Comparison of ENCODE assay signal across 1 cellular context in the genomic region with DNA sequence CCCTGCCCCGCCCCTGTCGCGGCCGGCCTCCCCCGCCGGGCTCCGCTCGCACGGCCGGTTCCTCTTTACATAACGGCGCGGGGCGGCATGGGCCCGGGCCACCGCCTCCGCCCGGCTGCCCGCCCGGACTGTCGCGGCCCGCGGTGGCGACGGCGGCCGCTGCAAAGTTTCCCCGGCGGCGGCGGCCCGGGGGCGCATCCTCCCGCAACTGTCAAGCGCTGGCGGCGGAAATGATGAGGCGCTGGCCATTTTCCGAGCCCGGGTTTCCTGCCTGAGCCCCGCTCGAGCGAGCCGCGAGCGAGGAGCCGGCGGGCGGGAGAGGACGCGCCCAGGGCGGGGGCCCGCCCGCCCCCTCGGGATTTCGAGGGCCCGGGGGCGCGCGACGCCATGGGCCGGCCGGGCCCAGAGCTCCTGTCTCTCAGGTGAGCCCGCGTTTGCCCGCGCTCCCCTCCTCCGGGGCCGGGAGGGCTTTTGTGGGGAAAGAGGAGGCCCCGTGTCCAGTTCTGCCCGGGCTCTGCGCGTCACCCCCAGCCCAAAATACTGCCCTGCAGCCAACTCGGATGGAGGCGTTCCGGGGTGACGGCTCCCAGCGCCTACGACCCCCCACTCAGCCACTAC.
TF ChIP-seq lines count a peak whose summit lies in the region.

A gene (plus strand): TSS at position 68 of the 618 bp plus-strand sequence. CDS start 12,223 bp downstream, outside the sequence.

TF ChIP-seq in K562, 482 proteins besides CTCF, POLR2A, EP300 and RAD21 (continued from another document and continues in another):
- TF ChIP-seq, protein P1, sequence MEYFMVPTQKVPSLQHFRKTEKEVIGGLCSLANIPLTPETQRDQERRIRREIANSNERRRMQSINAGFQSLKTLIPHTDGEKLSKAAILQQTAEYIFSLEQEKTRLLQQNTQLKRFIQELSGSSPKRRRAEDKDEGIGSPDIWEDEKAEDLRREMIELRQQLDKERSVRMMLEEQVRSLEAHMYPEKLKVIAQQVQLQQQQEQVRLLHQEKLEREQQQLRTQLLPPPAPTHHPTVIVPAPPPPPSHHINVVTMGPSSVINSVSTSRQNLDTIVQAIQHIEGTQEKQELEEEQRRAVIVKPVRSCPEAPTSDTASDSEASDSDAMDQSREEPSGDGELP (CRISPR knock-in tag; IDR thresholded peaks at IDR 0.05; ENCODE audit: borderline replicate concordance), result no peak
- TF ChIP-seq GATAD2B (IDR thresholded peaks at IDR 0.05; ENCODE audit: borderline replicate concordance) (peak; percentile 86), GTF2F1 (IDR thresholded peaks at IDR 0.05; ENCODE audit: low read depth, low read length) (no peak), KDM2B (CRISPR knock-in tag; IDR thresholded peaks at IDR 0.05) (no peak), HNRNPK (IDR thresholded peaks at IDR 0.05; ENCODE audit: low read depth, low read length, poor library complexity, severe bottlenecking) (no peak), GABPA (tag; conservative IDR thresholded peaks at IDR 0.05; ENCODE audit: low read depth) (peak; percentile 80), RFX7 (CRISPR knock-in tag; IDR thresholded peaks at IDR 0.05) (no peak), FOXJ2 (tag; IDR thresholded peaks at IDR 0.05) (no peak), ZNF212 (CRISPR knock-in tag; IDR thresholded peaks at IDR 0.05) (no peak), ZNF780A (CRISPR knock-in tag; IDR thresholded peaks at IDR 0.05) (no peak), STAT5B (CRISPR knock-in tag; IDR thresholded peaks at IDR 0.05) (no peak), ZNF436 (CRISPR knock-in tag; IDR thresholded peaks at IDR 0.05) (peak; percentile 93), PURB (CRISPR knock-in tag; IDR thresholded peaks at IDR 0.05; ENCODE audit: low read depth) (no peak), ZNF217 (CRISPR knock-in tag; IDR thresholded peaks at IDR 0.05) (no peak), SREBF2 (CRISPR knock-in tag; IDR thresholded peaks at IDR 0.05) (no peak), HDGF (IDR thresholded peaks at IDR 0.05) (no peak), ZC3H8 (IDR thresholded peaks at IDR 0.05) (no peak), ZKSCAN8 (CRISPR knock-in tag; IDR thresholded peaks at IDR 0.05) (no peak), MECOM (CRISPR knock-in tag; IDR thresholded peaks at IDR 0.05) (no peak), ZNF717 (CRISPR knock-in tag; IDR thresholded peaks at IDR 0.05) (no peak), SRSF1 (IDR thresholded peaks at IDR 0.05; ENCODE audit: low read depth, low read length) (no peak), YBX1 (IDR thresholded peaks at IDR 0.05) (no peak), SRSF9 (IDR thresholded peaks at IDR 0.05; ENCODE audit: borderline replicate concordance, low read depth, low read length) (no peak), ELF1 (tag; IDR thresholded peaks at IDR 0.05) (no peak), XRCC4 (IDR thresholded peaks at IDR 0.05; ENCODE audit: extremely low read depth, insufficient read depth, insufficient read length) (no peak), JUNB (CRISPR knock-in tag; conservative IDR thresholded peaks at IDR 0.05) (no peak), GTF2E2 (tag; IDR thresholded peaks at IDR 0.05) (no peak), STAG1 (CRISPR knock-in tag; IDR thresholded peaks at IDR 0.05; ENCODE audit: borderline replicate concordance) (peak; percentile 50), NRF1 (conservative IDR thresholded peaks at IDR 0.05 in 1 of 2, IDR thresholded peaks at IDR 0.05 in 1 of 2) (peak in 1 of 2 experiments; percentile 43; a peak in 2 of 4 replicates), ERF (CRISPR knock-in tag; IDR thresholded peaks at IDR 0.05) (peak; percentile 43; the same call in 1 of the 2 replicates), TAF9B (IDR thresholded peaks at IDR 0.05; ENCODE audit: partially characterized antibody) (no peak), TAF15 (IDR thresholded peaks at IDR 0.05; ENCODE audit: low read depth, low read length) (no peak), POLR2G (IDR thresholded peaks at IDR 0.05; ENCODE audit: low read depth, low read length) (peak; percentile 72), ARHGAP35 (IDR thresholded peaks at IDR 0.05; ENCODE audit: partially characterized antibody) (no peak), ZNF146 (CRISPR knock-in tag; IDR thresholded peaks at IDR 0.05; ENCODE audit: unreplicated experiment) (no peak)
- TF ChIP-seq, protein P2, sequence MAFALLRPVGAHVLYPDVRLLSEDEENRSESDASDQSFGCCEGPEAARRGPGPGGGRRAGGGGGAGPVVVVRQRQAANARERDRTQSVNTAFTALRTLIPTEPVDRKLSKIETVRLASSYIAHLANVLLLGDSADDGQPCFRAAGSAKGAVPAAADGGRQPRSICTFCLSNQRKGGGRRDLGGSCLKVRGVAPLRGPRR (CRISPR knock-in tag; IDR thresholded peaks at IDR 0.05), result no peak
- TF ChIP-seq, protein P3, sequence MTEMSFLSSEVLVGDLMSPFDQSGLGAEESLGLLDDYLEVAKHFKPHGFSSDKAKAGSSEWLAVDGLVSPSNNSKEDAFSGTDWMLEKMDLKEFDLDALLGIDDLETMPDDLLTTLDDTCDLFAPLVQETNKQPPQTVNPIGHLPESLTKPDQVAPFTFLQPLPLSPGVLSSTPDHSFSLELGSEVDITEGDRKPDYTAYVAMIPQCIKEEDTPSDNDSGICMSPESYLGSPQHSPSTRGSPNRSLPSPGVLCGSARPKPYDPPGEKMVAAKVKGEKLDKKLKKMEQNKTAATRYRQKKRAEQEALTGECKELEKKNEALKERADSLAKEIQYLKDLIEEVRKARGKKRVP (CRISPR knock-in tag; IDR thresholded peaks at IDR 0.05), result no peak
- TF ChIP-seq, protein P4, sequence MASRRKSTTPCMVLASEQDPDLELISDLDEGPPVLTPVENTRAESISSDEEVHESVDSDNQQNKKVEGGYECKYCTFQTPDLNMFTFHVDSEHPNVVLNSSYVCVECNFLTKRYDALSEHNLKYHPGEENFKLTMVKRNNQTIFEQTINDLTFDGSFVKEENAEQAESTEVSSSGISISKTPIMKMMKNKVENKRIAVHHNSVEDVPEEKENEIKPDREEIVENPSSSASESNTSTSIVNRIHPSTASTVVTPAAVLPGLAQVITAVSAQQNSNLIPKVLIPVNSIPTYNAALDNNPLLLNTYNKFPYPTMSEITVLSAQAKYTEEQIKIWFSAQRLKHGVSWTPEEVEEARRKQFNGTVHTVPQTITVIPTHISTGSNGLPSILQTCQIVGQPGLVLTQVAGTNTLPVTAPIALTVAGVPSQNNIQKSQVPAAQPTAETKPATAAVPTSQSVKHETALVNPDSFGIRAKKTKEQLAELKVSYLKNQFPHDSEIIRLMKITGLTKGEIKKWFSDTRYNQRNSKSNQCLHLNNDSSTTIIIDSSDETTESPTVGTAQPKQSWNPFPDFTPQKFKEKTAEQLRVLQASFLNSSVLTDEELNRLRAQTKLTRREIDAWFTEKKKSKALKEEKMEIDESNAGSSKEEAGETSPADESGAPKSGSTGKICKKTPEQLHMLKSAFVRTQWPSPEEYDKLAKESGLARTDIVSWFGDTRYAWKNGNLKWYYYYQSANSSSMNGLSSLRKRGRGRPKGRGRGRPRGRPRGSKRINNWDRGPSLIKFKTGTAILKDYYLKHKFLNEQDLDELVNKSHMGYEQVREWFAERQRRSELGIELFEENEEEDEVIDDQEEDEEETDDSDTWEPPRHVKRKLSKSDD (conservative IDR thresholded peaks at IDR 0.05; ENCODE audit: low read length), result no peak
- TF ChIP-seq, protein P5, sequence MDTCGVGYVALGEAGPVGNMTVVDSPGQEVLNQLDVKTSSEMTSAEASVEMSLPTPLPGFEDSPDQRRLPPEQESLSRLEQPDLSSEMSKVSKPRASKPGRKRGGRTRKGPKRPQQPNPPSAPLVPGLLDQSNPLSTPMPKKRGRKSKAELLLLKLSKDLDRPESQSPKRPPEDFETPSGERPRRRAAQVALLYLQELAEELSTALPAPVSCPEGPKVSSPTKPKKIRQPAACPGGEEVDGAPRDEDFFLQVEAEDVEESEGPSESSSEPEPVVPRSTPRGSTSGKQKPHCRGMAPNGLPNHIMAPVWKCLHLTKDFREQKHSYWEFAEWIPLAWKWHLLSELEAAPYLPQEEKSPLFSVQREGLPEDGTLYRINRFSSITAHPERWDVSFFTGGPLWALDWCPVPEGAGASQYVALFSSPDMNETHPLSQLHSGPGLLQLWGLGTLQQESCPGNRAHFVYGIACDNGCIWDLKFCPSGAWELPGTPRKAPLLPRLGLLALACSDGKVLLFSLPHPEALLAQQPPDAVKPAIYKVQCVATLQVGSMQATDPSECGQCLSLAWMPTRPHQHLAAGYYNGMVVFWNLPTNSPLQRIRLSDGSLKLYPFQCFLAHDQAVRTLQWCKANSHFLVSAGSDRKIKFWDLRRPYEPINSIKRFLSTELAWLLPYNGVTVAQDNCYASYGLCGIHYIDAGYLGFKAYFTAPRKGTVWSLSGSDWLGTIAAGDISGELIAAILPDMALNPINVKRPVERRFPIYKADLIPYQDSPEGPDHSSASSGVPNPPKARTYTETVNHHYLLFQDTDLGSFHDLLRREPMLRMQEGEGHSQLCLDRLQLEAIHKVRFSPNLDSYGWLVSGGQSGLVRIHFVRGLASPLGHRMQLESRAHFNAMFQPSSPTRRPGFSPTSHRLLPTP (IDR thresholded peaks at IDR 0.05; ENCODE audit: borderline replicate concordance, extremely low read depth, insufficient read length), result peak; percentile 40
- TF ChIP-seq, protein P6, sequence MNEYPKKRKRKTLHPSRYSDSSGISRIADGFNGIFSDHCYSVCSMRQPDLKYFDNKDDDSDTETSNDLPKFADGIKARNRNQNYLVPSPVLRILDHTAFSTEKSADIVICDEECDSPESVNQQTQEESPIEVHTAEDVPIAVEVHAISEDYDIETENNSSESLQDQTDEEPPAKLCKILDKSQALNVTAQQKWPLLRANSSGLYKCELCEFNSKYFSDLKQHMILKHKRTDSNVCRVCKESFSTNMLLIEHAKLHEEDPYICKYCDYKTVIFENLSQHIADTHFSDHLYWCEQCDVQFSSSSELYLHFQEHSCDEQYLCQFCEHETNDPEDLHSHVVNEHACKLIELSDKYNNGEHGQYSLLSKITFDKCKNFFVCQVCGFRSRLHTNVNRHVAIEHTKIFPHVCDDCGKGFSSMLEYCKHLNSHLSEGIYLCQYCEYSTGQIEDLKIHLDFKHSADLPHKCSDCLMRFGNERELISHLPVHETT (CRISPR knock-in tag; conservative IDR thresholded peaks at IDR 0.05 in 1 of 2, IDR thresholded peaks at IDR 0.05 in 1 of 2), result peak in 1 of 2 experiments; percentile 97; a peak in 2 of 4 replicates
- TF ChIP-seq, protein P7, sequence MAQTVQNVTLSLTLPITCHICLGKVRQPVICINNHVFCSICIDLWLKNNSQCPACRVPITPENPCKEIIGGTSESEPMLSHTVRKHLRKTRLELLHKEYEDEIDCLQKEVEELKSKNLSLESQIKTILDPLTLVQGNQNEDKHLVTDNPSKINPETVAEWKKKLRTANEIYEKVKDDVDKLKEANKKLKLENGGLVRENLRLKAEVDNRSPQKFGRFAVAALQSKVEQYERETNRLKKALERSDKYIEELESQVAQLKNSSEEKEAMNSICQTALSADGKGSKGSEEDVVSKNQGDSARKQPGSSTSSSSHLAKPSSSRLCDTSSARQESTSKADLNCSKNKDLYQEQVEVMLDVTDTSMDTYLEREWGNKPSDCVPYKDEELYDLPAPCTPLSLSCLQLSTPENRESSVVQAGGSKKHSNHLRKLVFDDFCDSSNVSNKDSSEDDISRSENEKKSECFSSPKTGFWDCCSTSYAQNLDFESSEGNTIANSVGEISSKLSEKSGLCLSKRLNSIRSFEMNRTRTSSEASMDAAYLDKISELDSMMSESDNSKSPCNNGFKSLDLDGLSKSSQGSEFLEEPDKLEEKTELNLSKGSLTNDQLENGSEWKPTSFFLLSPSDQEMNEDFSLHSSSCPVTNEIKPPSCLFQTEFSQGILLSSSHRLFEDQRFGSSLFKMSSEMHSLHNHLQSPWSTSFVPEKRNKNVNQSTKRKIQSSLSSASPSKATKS (CRISPR knock-in tag; IDR thresholded peaks at IDR 0.05), result no peak
- TF ChIP-seq, protein P8, sequence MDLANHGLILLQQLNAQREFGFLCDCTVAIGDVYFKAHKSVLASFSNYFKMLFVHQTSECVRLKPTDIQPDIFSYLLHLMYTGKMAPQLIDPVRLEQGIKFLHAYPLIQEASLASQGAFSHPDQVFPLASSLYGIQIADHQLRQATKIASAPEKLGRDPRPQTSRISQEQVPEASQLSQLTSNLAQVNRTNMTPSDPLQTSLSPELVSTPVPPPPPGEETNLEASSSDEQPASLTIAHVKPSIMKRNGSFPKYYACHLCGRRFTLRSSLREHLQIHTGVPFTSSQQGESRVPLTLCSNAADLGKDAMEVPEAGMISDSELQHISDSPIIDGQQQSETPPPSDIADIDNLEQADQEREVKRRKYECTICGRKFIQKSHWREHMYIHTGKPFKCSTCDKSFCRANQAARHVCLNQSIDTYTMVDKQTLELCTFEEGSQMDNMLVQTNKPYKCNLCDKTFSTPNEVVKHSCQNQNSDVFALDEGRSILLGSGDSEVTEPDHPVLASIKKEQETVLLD (IDR thresholded peaks at IDR 0.05), result no peak
- TF ChIP-seq, protein P9, sequence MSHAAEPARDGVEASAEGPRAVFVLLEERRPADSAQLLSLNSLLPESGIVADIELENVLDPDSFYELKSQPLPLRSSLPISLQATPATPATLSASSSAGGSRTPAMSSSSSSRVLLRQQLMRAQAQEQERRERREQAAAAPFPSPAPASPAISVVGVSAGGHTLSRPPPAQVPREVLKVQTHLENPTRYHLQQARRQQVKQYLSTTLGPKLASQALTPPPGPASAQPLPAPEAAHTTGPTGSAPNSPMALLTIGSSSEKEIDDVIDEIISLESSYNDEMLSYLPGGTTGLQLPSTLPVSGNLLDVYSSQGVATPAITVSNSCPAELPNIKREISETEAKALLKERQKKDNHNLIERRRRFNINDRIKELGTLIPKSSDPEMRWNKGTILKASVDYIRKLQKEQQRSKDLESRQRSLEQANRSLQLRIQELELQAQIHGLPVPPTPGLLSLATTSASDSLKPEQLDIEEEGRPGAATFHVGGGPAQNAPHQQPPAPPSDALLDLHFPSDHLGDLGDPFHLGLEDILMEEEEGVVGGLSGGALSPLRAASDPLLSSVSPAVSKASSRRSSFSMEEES (CRISPR knock-in tag; IDR thresholded peaks at IDR 0.05), result no peak
- TF ChIP-seq, protein P10, sequence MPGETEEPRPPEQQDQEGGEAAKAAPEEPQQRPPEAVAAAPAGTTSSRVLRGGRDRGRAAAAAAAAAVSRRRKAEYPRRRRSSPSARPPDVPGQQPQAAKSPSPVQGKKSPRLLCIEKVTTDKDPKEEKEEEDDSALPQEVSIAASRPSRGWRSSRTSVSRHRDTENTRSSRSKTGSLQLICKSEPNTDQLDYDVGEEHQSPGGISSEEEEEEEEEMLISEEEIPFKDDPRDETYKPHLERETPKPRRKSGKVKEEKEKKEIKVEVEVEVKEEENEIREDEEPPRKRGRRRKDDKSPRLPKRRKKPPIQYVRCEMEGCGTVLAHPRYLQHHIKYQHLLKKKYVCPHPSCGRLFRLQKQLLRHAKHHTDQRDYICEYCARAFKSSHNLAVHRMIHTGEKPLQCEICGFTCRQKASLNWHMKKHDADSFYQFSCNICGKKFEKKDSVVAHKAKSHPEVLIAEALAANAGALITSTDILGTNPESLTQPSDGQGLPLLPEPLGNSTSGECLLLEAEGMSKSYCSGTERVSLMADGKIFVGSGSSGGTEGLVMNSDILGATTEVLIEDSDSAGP (CRISPR knock-in tag; IDR thresholded peaks at IDR 0.05), result no peak
- TF ChIP-seq, protein P11, sequence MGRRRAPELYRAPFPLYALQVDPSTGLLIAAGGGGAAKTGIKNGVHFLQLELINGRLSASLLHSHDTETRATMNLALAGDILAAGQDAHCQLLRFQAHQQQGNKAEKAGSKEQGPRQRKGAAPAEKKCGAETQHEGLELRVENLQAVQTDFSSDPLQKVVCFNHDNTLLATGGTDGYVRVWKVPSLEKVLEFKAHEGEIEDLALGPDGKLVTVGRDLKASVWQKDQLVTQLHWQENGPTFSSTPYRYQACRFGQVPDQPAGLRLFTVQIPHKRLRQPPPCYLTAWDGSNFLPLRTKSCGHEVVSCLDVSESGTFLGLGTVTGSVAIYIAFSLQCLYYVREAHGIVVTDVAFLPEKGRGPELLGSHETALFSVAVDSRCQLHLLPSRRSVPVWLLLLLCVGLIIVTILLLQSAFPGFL (CRISPR knock-in tag; IDR thresholded peaks at IDR 0.05), result 0 out of 2 replicates have a peak, but pooled peaks have one; percentile 72
